27 cellular contexts compared by ENCODE assay signal in the genomic region with DNA sequence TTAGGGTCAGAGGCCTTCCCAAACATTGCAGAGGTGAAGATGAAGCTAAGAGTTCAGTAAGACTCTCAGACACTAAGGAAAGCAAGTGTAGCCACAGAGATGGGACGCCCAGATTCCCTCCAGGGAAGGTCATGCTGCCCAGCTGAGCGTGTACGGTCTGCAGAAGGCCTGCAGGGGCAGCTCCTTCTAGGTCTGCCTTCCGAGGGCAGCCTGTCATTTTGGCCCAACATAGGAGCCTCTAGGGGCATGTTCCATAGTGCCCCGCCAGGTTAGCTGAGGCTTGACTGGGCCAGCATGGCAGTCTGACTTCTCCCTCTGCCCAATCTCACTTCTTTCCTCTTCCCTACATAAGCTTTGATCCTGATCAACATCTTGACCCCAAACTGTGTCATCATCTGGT.
DNase-seq lines count a peak whose midpoint lies in the region; ATAC-seq and TF ChIP-seq lines count a peak whose summit lies in the region.
"Had no signal": no experiment of that assay in that cellular context is flagged by ENCODE, and none has a peak within 500 bp of the region (broad histone marks: within the 10 kb centered on the region; RNA-seq: fewer than 3 reads in every experiment).

No MANE protein-coding gene starts in this region.

- peaks cover 23 to 45% of the 10 kb centered on the region in 2 donors for H3K36me3 Mint-ChIP-seq in activated naive CD4-positive, alpha-beta T cell treated with anti-CD3 and anti-CD28 coated beads, Interleukin-2, amount 50 U/mL, for 72 hours
- H3K36me3 Mint-ChIP-seq in GM23338 (ENCODE audit: low read depth) (peaks cover 12% of the 10 kb centered on the region), endodermal cell (ENCODE audit: low read depth) (peaks cover 12% of the 10 kb centered on the region)

- no peak for TF ChIP-seq POLR2A in sigmoid colon (IDR thresholded peaks at IDR 0.05)
- TF ChIP-seq POLR2A in esophagus muscularis mucosa (IDR thresholded peaks at IDR 0.05; ENCODE audit: low read depth): no peak

- H3K27me3 Mint-ChIP-seq in GM23338 (ENCODE audit: insufficient read depth, low read depth, poor library complexity) (peaks cover 2% of the 10 kb centered on the region), endodermal cell (ENCODE audit: insufficient read depth) (no peaks in the 10 kb centered on the region)
- H3K27me3 Mint-ChIP-seq: dendritic cell treated with granulocyte-macrophage colony-stimulating factor and Interleukin-4, amounts not matched to agents 40 ng/mL and 50 ng/mL, for 4 days had no signal

- peaks cover 2% of the 10 kb centered on the region; the same call in 1 of the 3 replicates for H3K4me1 Mint-ChIP-seq in GM23338
- H3K4me1 Mint-ChIP-seq in endodermal cell: peaks cover 3% of the 10 kb centered on the region

- H3F3A ChIP-seq in GM23338 (replicated peaks; ENCODE audit: low read depth): no peaks in the 10 kb centered on the region

- no peak overlapping the region for H2AFZ ChIP-seq in GM23338

- ATAC-seq in activated naive CD4-positive, alpha-beta T cell treated with anti-CD3 and anti-CD28 coated beads, Interleukin-2, amount 50 U/mL, for 72 hours: no peak
- peak; percentile 80 for ATAC-seq in GM23338
- ATAC-seq: body of pancreas, Right ventricle myocardium inferior had no signal

- no peak for TF ChIP-seq CTCF in GM23338 (conservative IDR thresholded peaks at IDR 0.05; ENCODE audit: low read depth in 2 of 2)
- TF ChIP-seq CTCF in endodermal cell (conservative IDR thresholded peaks at IDR 0.05): peak; percentile 51
- TF ChIP-seq CTCF in sigmoid colon (IDR thresholded peaks at IDR 0.05): no peak
- TF ChIP-seq CTCF in esophagus muscularis mucosa (IDR thresholded peaks at IDR 0.05): no peak

- DNase-seq in activated naive CD4-positive, alpha-beta T cell treated with anti-CD3 and anti-CD28 coated beads, Interleukin-2, amount 50 U/mL, for 72 hours (ENCODE audit: low spot score in 2 of 2): no peak
- no peak for DNase-seq in activated naive CD4-positive, alpha-beta T cell treated with anti-CD3 and anti-CD28 coated beads, Interleukin-2, amount 50 U/mL, for 16 hours
- DNase-seq in GM23338 (ENCODE audit: low spot score): no peak
- peak; percentile 51 for DNase-seq in endodermal cell
- no peak for DNase-seq in substantia nigra (lab: John Stamatoyannopoulos, UW)
- DNase-seq in sigmoid colon: no peak
- DNase-seq in esophagus muscularis mucosa (ENCODE audit: extremely low spot score): no peak
- DNase-seq: activated CD4-positive, alpha-beta T cell treated with anti-CD3 and anti-CD28 coated beads for 1 hour; activated naive CD4-positive, alpha-beta T cell; activated T-cell treated with anti-CD3 and anti-CD28 coated beads, Interleukin-2, amount 50 U/mL, for 1 hour; body of pancreas; foreskin melanocyte; heart left ventricle; Karpas-422; left ventricle myocardium inferior; mesenchymal stem cell; NCI-H1417 treated with DMSO at 0.1 percent for 48 hours; NCI-H2029 treated with DMSO at 0.1 percent for 48 hours; NCI-H2227 treated with DMSO at 0.1 percent for 48 hours; NCI-H526; SK-N-SH; stimulated activated CD4-positive, alpha-beta T cell treated with anti-CD3 and anti-CD28 coated beads, Interleukin-15, amount 100 ng/mL, for 24 hours; stimulated activated naive CD4-positive, alpha-beta T cell treated with Interleukin-2 at 50 U/mL for 16 hours; T-helper 2 cell; uterus had no signal

- intact Hi-C loops in sigmoid colon (cut with DNase I): no loop called here
- intact Hi-C loops in esophagus muscularis mucosa (cut with DNase I): loop anchor here (10.0 kb wide), 2 partner anchors 239 to 401 kb away; a partner anchor contains a TSS

- no peaks in the 10 kb centered on the region for H3K9me2 ChIP-seq in GM23338 (ENCODE audit: insufficient read depth)
- H3K9me2 ChIP-seq: SK-N-SH had no signal

- H3K9ac ChIP-seq in endodermal cell (ENCODE audit: extremely low read depth, low read length, poor library complexity, severe bottlenecking): no peak overlapping the region
- H3K9ac ChIP-seq: SK-N-SH had no signal

- H3K79me2 ChIP-seq in GM23338 (replicated peaks; ENCODE audit: insufficient read depth): peaks cover 3% of the 10 kb centered on the region; the same call in 1 of the 2 replicates

- H3K27ac ChIP-seq in GM23338 (ENCODE audit: low read depth): no peak overlapping the region
- H3K27ac ChIP-seq in endodermal cell (ENCODE audit: low read depth, low read length): no peak overlapping the region
- H3K27ac ChIP-seq in substantia nigra (ENCODE audit: low read depth, low read length, poor library complexity, severe bottlenecking): peak overlapping the region; percentile 47
- no peak overlapping the region for H3K27ac ChIP-seq in sigmoid colon
- no peak overlapping the region for H3K27ac ChIP-seq in esophagus muscularis mucosa (replicated peaks in 1 of 4)
- H3K27ac ChIP-seq: body of pancreas, heart left ventricle, left ventricle myocardium inferior, uterus had no signal

- no peaks in the 10 kb centered on the region for H3K9me3 Mint-ChIP-seq in activated naive CD4-positive, alpha-beta T cell treated with anti-CD3 and anti-CD28 coated beads, Interleukin-2, amount 50 U/mL, for 72 hours
- H3K9me3 Mint-ChIP-seq in GM23338 (no peaks in the 10 kb centered on the region), endodermal cell (no peaks in the 10 kb centered on the region)
- H3K9me3 Mint-ChIP-seq: dendritic cell treated with granulocyte-macrophage colony-stimulating factor and Interleukin-4, amounts not matched to agents 40 ng/mL and 50 ng/mL, for 4 days had no signal

- no peak for TF ChIP-seq EP300 in sigmoid colon (IDR thresholded peaks at IDR 0.05)
- TF ChIP-seq EP300 in esophagus muscularis mucosa (IDR thresholded peaks at IDR 0.05): no peak

- WGBS in endodermal cell (ENCODE audit: insufficient coverage in 1 of 2, insufficient read length in 1 of 2), 2 experiments: 91 to 96% methylated on average over 4 to 5 of the region's 5 CpGs
- 90 to 96% methylated on average over 5 of the region's 5 CpGs for WGBS in sigmoid colon, 2 donors
- 94% methylated on average over 5 of the region's 5 CpGs for WGBS in esophagus muscularis mucosa

- H3K36me3 ChIP-seq in GM23338 (ENCODE audit: insufficient read depth) (peaks cover 6% of the 10 kb centered on the region), endodermal cell (ENCODE audit: control insufficient read depth, insufficient read depth, low read length) (no peaks in the 10 kb centered on the region), sigmoid colon (peaks cover 0 to 16% (median 4%) of the 10 kb centered on the region in 4 donors), esophagus muscularis mucosa (peaks cover 7 to 50% (median 21%) of the 10 kb centered on the region in 4 donors)
- H3K36me3 ChIP-seq: uterus had no signal

- H3K9me3 ChIP-seq in endodermal cell (ENCODE audit: control insufficient read depth, low read length) (no peaks in the 10 kb centered on the region), sigmoid colon (no peaks in the 10 kb centered on the region), esophagus muscularis mucosa (no peaks in the 10 kb centered on the region)
- H3K9me3 ChIP-seq: body of pancreas, heart left ventricle, left ventricle myocardium inferior, SK-N-SH, uterus had no signal

- H3K27ac Mint-ChIP-seq in activated naive CD4-positive, alpha-beta T cell treated with anti-CD3 and anti-CD28 coated beads, Interleukin-2, amount 50 U/mL, for 72 hours: peak overlapping the region; percentile 63 to 83
- H3K27ac Mint-ChIP-seq in GM23338 (no peak overlapping the region), endodermal cell (no peak overlapping the region)
- H3K27ac Mint-ChIP-seq: dendritic cell treated with granulocyte-macrophage colony-stimulating factor and Interleukin-4, amounts not matched to agents 40 ng/mL and 50 ng/mL, for 4 days had no signal

- H3K4me2 ChIP-seq in GM23338: no peak overlapping the region
- H3K4me2 ChIP-seq: SK-N-SH had no signal

- H3K4me3 ChIP-seq in GM23338: no peak overlapping the region
- no peak overlapping the region for H3K4me3 ChIP-seq in endodermal cell (ENCODE audit: low read length)
- H3K4me3 ChIP-seq in sigmoid colon: no peak overlapping the region
- H3K4me3 ChIP-seq in esophagus muscularis mucosa: no peak overlapping the region
- H3K4me3 ChIP-seq: body of pancreas, heart left ventricle, left ventricle myocardium inferior, uterus had no signal

- H3K4me1 ChIP-seq in GM23338 (ENCODE audit: insufficient read depth) (0 out of 2 replicates have a peak, but pooled peaks cover 7% of the 10 kb centered on the region), endodermal cell (ENCODE audit: control insufficient read depth, insufficient read depth, low read length) (no peaks in the 10 kb centered on the region), sigmoid colon (no peaks in the 10 kb centered on the region), esophagus muscularis mucosa (no peaks in the 10 kb centered on the region)
- H3K4me1 ChIP-seq: body of pancreas, heart left ventricle, left ventricle myocardium inferior, uterus had no signal

- no peak overlapping the region for H3K4me3 Mint-ChIP-seq in GM23338
- H3K4me3 Mint-ChIP-seq in endodermal cell: no peak overlapping the region
- H3K4me3 Mint-ChIP-seq: dendritic cell treated with granulocyte-macrophage colony-stimulating factor and Interleukin-4, amounts not matched to agents 40 ng/mL and 50 ng/mL, for 4 days had no signal

- no peaks in the 10 kb centered on the region for H3K27me3 ChIP-seq in GM23338 (ENCODE audit: insufficient read depth)
- no peaks in the 10 kb centered on the region for H3K27me3 ChIP-seq in endodermal cell (ENCODE audit: control insufficient read depth, insufficient read depth, low read length, poor library complexity, severe bottlenecking)
- H3K27me3 ChIP-seq in sigmoid colon: no peaks in the 10 kb centered on the region
- no peaks in the 10 kb centered on the region for H3K27me3 ChIP-seq in esophagus muscularis mucosa
- H3K27me3 ChIP-seq: body of pancreas, heart left ventricle, uterus had no signal

- H4K20me1 ChIP-seq in GM23338 (replicated peaks; ENCODE audit: insufficient read depth): peaks cover 7% of the 10 kb centered on the region

Comparison
In these comparisons a context has a peak if more than half of its experiments do, and no peak if none do; other contexts are left out.
1. H3K27ac Mint-ChIP-seq: peak in activated naive CD4-positive, alpha-beta T cell treated with anti-CD3 and anti-CD28 coated beads, Interleukin-2, amount 50 U/mL, for 72 hours (2 of 2); none in GM23338 (single experiment) and endodermal cell (single experiment).